31 cellular contexts compared by ENCODE assay signal in genomic region chr13:27641711-27642502, GRCh38. TPM values are rescaled to one million over a fixed set of nuclear protein-coding genes. Genes with fewer than 3 reads are reported as not detected.
DNase-seq lines count a peak whose midpoint lies in the region; ATAC-seq, FAIRE-seq and TF ChIP-seq lines count a peak whose summit lies in the region.
"Had no signal": no experiment of that assay in that cellular context is flagged by ENCODE, and none has a peak within 500 bp of the region (broad histone marks: within the 10 kb centered on the region; RNA-seq: fewer than 3 reads in every experiment).

No MANE protein-coding gene starts in this region.

- TF ChIP-seq CTCF in GM12878 (IDR thresholded peaks at IDR 0.05 in 2 of 3, conservative IDR thresholded peaks at IDR 0.05 in 1 of 3; ENCODE audit: control insufficient read depth in 2 of 3, extremely low read depth in 1 of 3, insufficient read depth in 1 of 3, low read depth in 3 of 3, low read length in 3 of 3) (no peak), smooth muscle cell (IDR thresholded peaks at IDR 0.05; ENCODE audit: borderline replicate concordance, insufficient read depth, poor library complexity, severe bottlenecking) (no peak), foreskin fibroblast (IDR thresholded peaks at IDR 0.05; ENCODE audit: low read depth, low read length) (no peak), ovary (IDR thresholded peaks at IDR 0.05) (no peak)

- peaks cover 3% of the 10 kb centered on the region for H3K9me3 Mint-ChIP-seq in activated CD4-positive, alpha-beta T cell treated with anti-CD3 and anti-CD28 coated beads, Interleukin-2, amount 10 ng/mL, durations not matched to agents 24 days and 14 days
- H3K9me3 Mint-ChIP-seq: CD4-positive, alpha-beta memory T cell; stimulated activated naive CD8-positive, alpha-beta T cell treated with anti-CD3 and anti-CD28 coated beads, Interleukin-15, amount 100 ng/mL, for 72 hours had no signal

- H4K20me1 ChIP-seq in GM12878 (ENCODE audit: control insufficient read depth, insufficient read depth) (no peaks in the 10 kb centered on the region), smooth muscle cell (ENCODE audit: low read depth) (peaks cover 70% of the 10 kb centered on the region)

- TF ChIP-seq EP300 in GM12878 (IDR thresholded peaks at IDR 0.05; ENCODE audit: borderline replicate concordance in 1 of 2, control insufficient read depth in 1 of 2, low read depth in 2 of 2, low read length in 2 of 2), result no peak
- TF ChIP-seq EP300 in ovary (IDR thresholded peaks at IDR 0.05), result no peak

- peaks cover 23% of the 10 kb centered on the region for H3K36me3 Mint-ChIP-seq in activated CD4-positive, alpha-beta T cell treated with anti-CD3 and anti-CD28 coated beads, Interleukin-2, amount 10 ng/mL, durations not matched to agents 24 days and 14 days (ENCODE audit: low read depth)

- no peaks in the 10 kb centered on the region for H3K27me3 Mint-ChIP-seq in activated CD4-positive, alpha-beta T cell treated with anti-CD3 and anti-CD28 coated beads, Interleukin-2, amount 10 ng/mL, durations not matched to agents 24 days and 14 days
- H3K27me3 Mint-ChIP-seq: activated naive CD8-positive, alpha-beta T cell; CD4-positive, alpha-beta memory T cell; stimulated activated naive CD8-positive, alpha-beta T cell treated with anti-CD3 and anti-CD28 coated beads, Interleukin-15, amount 100 ng/mL, for 72 hours had no signal

- H3K9me3 ChIP-seq in GM12878 (replicated peaks; ENCODE audit: control insufficient read depth, insufficient read depth, low read length) (no peaks in the 10 kb centered on the region), smooth muscle cell (replicated peaks; ENCODE audit: low read depth) (no peaks in the 10 kb centered on the region), ovary (no peaks in the 10 kb centered on the region)
- H3K9me3 ChIP-seq: HAP-1, MG63, psoas muscle, SJCRH30, thyroid gland had no signal

- intact Hi-C loops in activated CD4-positive, alpha-beta T cell treated with anti-CD3 and anti-CD28 coated beads, Interleukin-2, amount 10 ng/mL, durations not matched to agents 24 days and 14 days (cut with micrococcal nuclease), result no loop called here
- intact Hi-C loops in GM12878 (cut with micrococcal nuclease; ENCODE audit: unreplicated experiment) (no loop called here), ovary (cut with DNase I) (no loop called here)

- WGBS in GM12878 (ENCODE audit: insufficient coverage, insufficient replicate concordance, low lambda C conversion rate, missing lambda C conversion rate), result 89% methylated on average over 4 of the region's 4 CpGs
- WGBS in smooth muscle cell (ENCODE audit: low lambda C conversion rate), result 83% methylated on average over 4 of the region's 4 CpGs
- 73 to 81% (median 78%) methylated on average over 4 of the region's 4 CpGs for WGBS in ovary, 3 donors

- H3F3A ChIP-seq in smooth muscle cell (ENCODE audit: low read depth), result no peaks in the 10 kb centered on the region

- H3K27ac ChIP-seq in GM12878 (ENCODE audit: control insufficient read depth, insufficient read depth) (no peak overlapping the region), smooth muscle cell (ENCODE audit: low read depth) (peak overlapping the region; percentile 29), ovary (peak overlapping the region in 1 of 2 donors; percentile 18)
- H3K27ac ChIP-seq: 22Rv1, cardiac muscle cell, psoas muscle, SJCRH30, thyroid gland had no signal

- H3K9ac ChIP-seq in GM12878 (ENCODE audit: control insufficient read depth, insufficient read depth, low read length) (no peak overlapping the region), smooth muscle cell (ENCODE audit: low read depth) (no peak overlapping the region)

- TF ChIP-seq POLR2A in GM12878 (IDR thresholded peaks at IDR 0.05; ENCODE audit: low read depth, low read length) (no peak), ovary (IDR thresholded peaks at IDR 0.05) (no peak)

- H2AFZ ChIP-seq in GM12878 (ENCODE audit: control insufficient read depth, low read depth, low read length) (no peak overlapping the region), smooth muscle cell (ENCODE audit: low read depth) (no peak overlapping the region)

- in situ Hi-C loops in GM12878 (cut with MboI), result no loop called here

- no peak overlapping the region for H3K4me2 ChIP-seq in GM12878 (ENCODE audit: control insufficient read depth, insufficient read depth)
- no peak overlapping the region for H3K4me2 ChIP-seq in smooth muscle cell

- H3K27me3 ChIP-seq in GM12878 (replicated peaks in 1 of 2; ENCODE audit: control insufficient read depth in 2 of 2, insufficient read depth in 2 of 2, low read length in 1 of 2) (no peaks in the 10 kb centered on the region), smooth muscle cell (ENCODE audit: low read depth) (no peaks in the 10 kb centered on the region), ovary (no peaks in the 10 kb centered on the region)
- H3K27me3 ChIP-seq: cardiac muscle cell, MG63, SJCRH30, thyroid gland had no signal

- SMC1A ChIA-PET in GM12878 (lab: Charles Lee; ENCODE audit: uncharacterized antibody, unreplicated experiment), result interaction anchor here (1.1 to 1.8 kb wide), 3 partner anchors 15 to 82 kb away, joined by 3 to 6 read pairs (median 4); no protein-coding TSS in a partner anchor

- CTCF ChIA-PET in GM12878 (lab: Yijun Ruan, JAX), result interaction anchor here (1.0 to 1.5 kb wide), 3 partner anchors 11 to 23 kb away, joined by 3 to 4 read pairs (median 4); no protein-coding TSS in a partner anchor

- peaks cover 18% of the 10 kb centered on the region for H3K4me1 Mint-ChIP-seq in activated CD4-positive, alpha-beta T cell treated with anti-CD3 and anti-CD28 coated beads, Interleukin-2, amount 10 ng/mL, durations not matched to agents 24 days and 14 days

- peaks cover 21% of the 10 kb centered on the region for H3K79me2 ChIP-seq in GM12878 (ENCODE audit: control insufficient read depth, insufficient read depth, low read length)
- H3K79me2 ChIP-seq in smooth muscle cell (ENCODE audit: low read depth), result peaks cover 42% of the 10 kb centered on the region

- peak; percentile 50 for DNase-seq in activated CD4-positive, alpha-beta T cell treated with anti-CD3 and anti-CD28 coated beads, Interleukin-2, amount 10 ng/mL, durations not matched to agents 24 days and 14 days
- DNase-seq in activated CD4-positive, alpha-beta T cell treated with anti-CD3 and anti-CD28 coated beads, Interleukin-2, amount 50 U/mL, for 1 hour, result no peak
- DNase-seq in GM12878 (ENCODE audit: low read depth, low spot score), result no peak
- DNase-seq in left lobe of liver (ENCODE audit: low spot score), result no peak
- DNase-seq in smooth muscle cell (lab: John Stamatoyannopoulos, UW; ENCODE audit: unreplicated experiment), result no peak
- no peak for DNase-seq in foreskin fibroblast
- DNase-seq in ovary, result no peak
- DNase-seq: activated CD4-positive, alpha-beta T cell treated with anti-CD3 and anti-CD28 coated beads for 1 hour; activated CD8-positive, alpha-beta T cell treated with anti-CD3 and anti-CD28 coated beads, Interleukin-2, amount 10 ng/mL, durations not matched to agents 7 days and 5 days; activated effector memory CD4-positive, alpha-beta T cell treated with Interleukin-2 at 50 U/mL for 16 hours; aorta; CD4-positive, alpha-beta memory T cell; cortex of kidney; MG63; NCI-H1105 treated with DMSO at 0.1 percent for 48 hours; NCI-H1930; nucleus accumbens; psoas muscle; SJCRH30; stimulated activated naive CD8-positive, alpha-beta T cell treated with anti-CD3 and anti-CD28 coated beads, Interleukin-15, amount 100 ng/mL, for 72 hours; thyroid gland had no signal

- ATAC-seq in GM12878 (peak; percentile 19; the same call in 2 of the 3 replicates), left lobe of liver (peak; percentile 85), GM21576 (IDR thresholded peaks at IDR 0.05; ENCODE audit: unreplicated experiment) (no peak)
- ATAC-seq: activated CD8-positive, alpha-beta T cell treated with anti-CD3 and anti-CD28 coated beads, Interleukin-2, amount 10 ng/mL, durations not matched to agents 7 days and 5 days; K562; stimulated activated naive CD8-positive, alpha-beta T cell treated with anti-CD3 and anti-CD28 coated beads, Interleukin-15, amount 100 ng/mL, for 72 hours had no signal

- no peak for TF ChIP-seq RAD21 in GM12878 (IDR thresholded peaks at IDR 0.05; ENCODE audit: insufficient read depth, low read depth, low read length)

- POLR2A ChIA-PET in GM12878 (lab: Charles Lee), result interaction anchor here (0.6 kb wide), 1 partner anchor 40 kb away, joined by 3 read pairs; no protein-coding TSS in a partner anchor

- BruUV-seq in GM12878 (replicated peaks; lab: Mats Ljungman, UMichigan), result no TSS peak

- H3K4me3 ChIP-seq in GM12878 (no peak overlapping the region), smooth muscle cell (no peak overlapping the region), foreskin fibroblast (ENCODE audit: low read depth in 1 of 2, low read length in 2 of 2) (no peak overlapping the region), ovary (no peak overlapping the region)
- H3K4me3 ChIP-seq: cardiac muscle cell, HAP-1, K562, lung, MG63, psoas muscle, SJCRH30, thyroid gland had no signal

- H3K4me1 ChIP-seq in GM12878 (ENCODE audit: control insufficient read depth, insufficient read depth, low read length), result no peaks in the 10 kb centered on the region
- peaks cover 10% of the 10 kb centered on the region for H3K4me1 ChIP-seq in smooth muscle cell (ENCODE audit: low read depth)
- H3K4me1 ChIP-seq in ovary (ENCODE audit: insufficient read depth), result peaks cover 11% of the 10 kb centered on the region

- RAD21 ChIA-PET in GM12878 (lab: Charles Lee; ENCODE audit: unreplicated experiment), result no interaction called here

- no peak overlapping the region for H3K4me3 Mint-ChIP-seq in activated CD4-positive, alpha-beta T cell treated with anti-CD3 and anti-CD28 coated beads, Interleukin-2, amount 10 ng/mL, durations not matched to agents 24 days and 14 days
- H3K4me3 Mint-ChIP-seq: activated CD8-positive, alpha-beta T cell treated with anti-CD3 and anti-CD28 coated beads, Interleukin-2, amount 10 ng/mL, durations not matched to agents 7 days and 5 days; activated naive CD8-positive, alpha-beta T cell; CD4-positive, alpha-beta memory T cell; stimulated activated naive CD8-positive, alpha-beta T cell treated with anti-CD3 and anti-CD28 coated beads, Interleukin-15, amount 100 ng/mL, for 72 hours had no signal

- no peak for FAIRE-seq in GM12878 (lab: Jason Lieb, UNC)
- FAIRE-seq: endometrium, islet of Langerhans, K562, TTC549 had no signal

- H3K36me3 ChIP-seq in GM12878 (ENCODE audit: control insufficient read depth in 2 of 2, insufficient read depth in 2 of 2, low read length in 1 of 2) (no peaks in the 10 kb centered on the region; a peak in 1 of 4 replicates), smooth muscle cell (ENCODE audit: low read depth) (no peaks in the 10 kb centered on the region), ovary (no peaks in the 10 kb centered on the region)
- H3K36me3 ChIP-seq: cardiac muscle cell, HAP-1, MG63, thyroid gland had no signal

- no peak overlapping the region for H3K27ac Mint-ChIP-seq in activated CD4-positive, alpha-beta T cell treated with anti-CD3 and anti-CD28 coated beads, Interleukin-2, amount 10 ng/mL, durations not matched to agents 24 days and 14 days
- H3K27ac Mint-ChIP-seq: activated CD8-positive, alpha-beta T cell treated with anti-CD3 and anti-CD28 coated beads, Interleukin-2, amount 10 ng/mL, durations not matched to agents 7 days and 5 days; activated naive CD8-positive, alpha-beta T cell; stimulated activated naive CD8-positive, alpha-beta T cell treated with anti-CD3 and anti-CD28 coated beads, Interleukin-15, amount 100 ng/mL, for 72 hours had no signal

RNA-seq across cellular contexts. Expression of gene POLR1D, which starts 20.2 kb away (rescaled TPM):
- 134 and 140 TPM in 2 replicates for total RNA-seq in activated CD4-positive, alpha-beta T cell treated with anti-CD3 and anti-CD28 coated beads, Interleukin-2, amount 10 ng/mL, durations not matched to agents 24 days and 14 days
- total RNA-seq in GM12878 (2013; cell fraction: nucleolus; rRNA removed), result 84.6 and 103 TPM in 2 replicates
- 119 and 136 TPM in 2 replicates for total RNA-seq in GM12878 (2014; rRNA removed)
- total RNA-seq in GM12878 (2014; rRNA removed; fragmentation: Illumina TruSeq; extraction: Trizol), result 160 TPM in 2 replicates
- 153 and 156 TPM in 2 replicates for total RNA-seq in GM12878 (2021)
- 211 TPM for polyA plus RNA-seq in GM12878 (2011; ENCODE audit: low read depth)
- polyA plus RNA-seq in GM12878 (2011; rRNA removed), result 219 and 229 TPM in 2 replicates
- 147 and 187 TPM in 2 replicates for polyA plus RNA-seq in GM12878 (2011; cell fraction: cytosol; rRNA removed)
- polyA plus RNA-seq in GM12878 (2011; cell fraction: nucleus; rRNA removed), result 142 and 167 TPM in 2 replicates
- polyA plus RNA-seq in GM12878 (2012), result 173 and 195 TPM in 2 replicates
- 223 and 290 TPM in 2 replicates for polyA plus RNA-seq in GM12878 (2014; fragmentation: Illumina TruSeq; extraction: Trizol)
- polyA plus RNA-seq in GM12878 (2014; fragmentation: Nextera tagmentation; extraction: Ambion mirVana), result 100 to 1,000 TPM; 190 to 219 TPM
- 155 and 160 TPM in 2 replicates for polyA plus RNA-seq in GM12878 (2014; rRNA removed)
- 100 to 1,000 TPM; 132 to 137 TPM for polyA plus RNA-seq in GM12878 (2016; fragmentation: Nextera tagmentation; extraction: Ambion mirVana)
- polyA minus RNA-seq in GM12878 (2011; rRNA and poly(A)+ RNA removed), result 88.4 and 103 TPM in 2 replicates
- 38.5 and 44.6 TPM in 2 replicates for polyA minus RNA-seq in GM12878 (2011; cell fraction: cytosol; rRNA and poly(A)+ RNA removed)
- polyA minus RNA-seq in GM12878 (2011; cell fraction: nucleus; rRNA and poly(A)+ RNA removed), result 45.1 and 56.6 TPM in 2 replicates
- total RNA-seq in left lobe of liver, result 36.1 TPM
- total RNA-seq in smooth muscle cell, result 57.8 and 102 TPM in 2 replicates
- 45.7 and 61.3 TPM in 2 replicates for polyA plus RNA-seq in smooth muscle cell
- total RNA-seq in ovary, result 100 to 1,000 TPM in 6 of 7 donors, 10 to 100 TPM in 1; 83.7 to 194 (median 115) TPM
- 100 to 1,000 TPM; 174 to 223 TPM for polyA plus RNA-seq in ovary

RNA-seq across cellular contexts. Expression of gene LNX2, which starts 21.6 kb away (rescaled TPM):
- total RNA-seq in activated CD4-positive, alpha-beta T cell treated with anti-CD3 and anti-CD28 coated beads, Interleukin-2, amount 10 ng/mL, durations not matched to agents 24 days and 14 days, result 4.1 and 4.3 TPM in 2 replicates
- 11.8 and 12.8 TPM in 2 replicates for total RNA-seq in GM12878 (2013; cell fraction: nucleolus; rRNA removed)
- total RNA-seq in GM12878 (2014; rRNA removed), result 5.2 and 5.4 TPM in 2 replicates
- total RNA-seq in GM12878 (2014; rRNA removed; fragmentation: Illumina TruSeq; extraction: Trizol), result 6.2 and 6.3 TPM in 2 replicates
- 4.7 and 4.8 TPM in 2 replicates for total RNA-seq in GM12878 (2021)
- 1.5 TPM for polyA plus RNA-seq in GM12878 (2011; ENCODE audit: low read depth)
- polyA plus RNA-seq in GM12878 (2011; rRNA removed), result 7.7 and 7.9 TPM in 2 replicates
- 3.9 and 4.7 TPM in 2 replicates for polyA plus RNA-seq in GM12878 (2011; cell fraction: cytosol; rRNA removed)
- polyA plus RNA-seq in GM12878 (2011; cell fraction: nucleus; rRNA removed), result 5.9 and 6.0 TPM in 2 replicates
- polyA plus RNA-seq in GM12878 (2012), result 1.8 and 2.6 TPM in 2 replicates
- polyA plus RNA-seq in GM12878 (2014; fragmentation: Illumina TruSeq; extraction: Trizol), result 5.9 and 6.5 TPM in 2 replicates
- 1 to 10 TPM; 1.3 to 1.9 TPM for polyA plus RNA-seq in GM12878 (2014; fragmentation: Nextera tagmentation; extraction: Ambion mirVana)
- polyA plus RNA-seq in GM12878 (2014; rRNA removed), result 3.5 and 3.7 TPM in 2 replicates
- 1 to 10 TPM; 4.0 to 4.1 TPM for polyA plus RNA-seq in GM12878 (2016; fragmentation: Nextera tagmentation; extraction: Ambion mirVana)
- polyA minus RNA-seq in GM12878 (2011; rRNA and poly(A)+ RNA removed), result 9.5 and 11.3 TPM in 2 replicates
- polyA minus RNA-seq in GM12878 (2011; cell fraction: cytosol; rRNA and poly(A)+ RNA removed), result 3.5 and 4.0 TPM in 2 replicates
- polyA minus RNA-seq in GM12878 (2011; cell fraction: nucleus; rRNA and poly(A)+ RNA removed), result 5.4 and 10.2 TPM in 2 replicates
- 10.1 TPM for total RNA-seq in left lobe of liver
- total RNA-seq in smooth muscle cell, result 7.3 and 11.7 TPM in 2 replicates
- 4.8 and 5.5 TPM in 2 replicates for polyA plus RNA-seq in smooth muscle cell
- total RNA-seq in ovary, result 1 to 10 TPM; 6.6 to 9.8 (median 7.8) TPM
- polyA plus RNA-seq in ovary, result 1 to 10 TPM; 3.6 to 8.3 TPM
